In genomic region chr10:8639601-8640000, GRCh38 we compare ENCODE assay signal across 20 cellular contexts.
"Had no signal": no experiment of that assay in that cellular context is flagged by ENCODE, and none has a peak within 500 bp of the region (broad histone marks: within the 10 kb centered on the region; RNA-seq: fewer than 3 reads in every experiment).

No MANE protein-coding gene starts in this region.

- ATAC-seq: HepG2 had no signal

- DNase-seq: IMR-90, Karpas-422, KG1, MV-4-11, NCI-H1048, NCI-H1417 treated with DMSO at 0.1 percent for 48 hours, NCI-H146, NCI-H1694 treated with DMSO at 0.1 percent for 48 hours, NCI-H1930, NCI-H2081, NCI-H2107, NCI-H2227 treated with DMSO at 0.1 percent for 48 hours, NCI-H524, NCI-H69, NCI-H774, RPMI8226, SHP77, SK-N-SH, SW 1271 had no signal

- H3K9me3 ChIP-seq: SK-N-SH had no signal
